Comparison of ENCODE assay signal across 8 cellular contexts in the genomic region with DNA sequence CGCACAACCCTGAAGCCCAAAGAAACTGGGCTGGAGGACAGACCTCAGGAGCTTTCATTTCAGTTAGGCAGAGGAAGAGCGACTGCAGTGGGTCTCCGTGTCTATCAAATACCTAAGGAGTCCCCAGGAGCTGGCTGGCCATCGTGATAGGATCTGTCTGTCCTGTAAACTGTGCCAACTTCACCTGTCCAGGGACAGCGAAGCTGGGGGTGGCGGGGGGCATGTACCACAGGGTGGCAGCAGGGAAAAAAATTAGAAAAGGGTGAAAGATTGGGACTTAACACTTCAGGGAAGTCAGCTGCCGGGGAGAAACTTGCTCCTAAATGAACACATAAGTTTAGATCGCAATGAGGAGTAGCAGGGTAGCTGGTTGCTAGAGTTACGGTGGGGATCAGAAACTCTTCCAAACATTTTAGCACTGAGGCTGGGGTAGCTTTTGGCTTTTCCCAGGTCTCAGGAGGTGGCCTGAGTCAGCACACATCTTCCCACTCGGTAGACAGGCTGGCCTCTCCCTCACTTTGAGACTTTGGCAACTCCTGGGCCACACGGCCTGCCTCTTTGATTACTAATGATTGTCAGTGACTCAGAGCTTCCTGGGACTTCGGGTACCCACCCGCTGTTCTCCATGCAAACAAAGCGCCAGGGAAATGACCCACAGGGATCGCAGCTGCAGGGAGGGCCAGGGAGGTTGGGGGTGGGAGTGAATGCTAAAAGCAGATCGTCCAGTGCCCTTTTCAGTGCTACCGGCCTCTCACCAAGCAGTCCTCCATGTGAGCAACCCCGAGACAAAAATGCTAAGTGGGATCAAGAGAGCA. TPM values are rescaled to one million over a fixed set of nuclear protein-coding genes. Genes with fewer than 3 reads are reported as not detected.
A peak's percentile ranks its signal among the peaks of the same experiment; 100 is the strongest.
DNase-seq lines count a peak whose midpoint lies in the region; ATAC-seq, FAIRE-seq and TF ChIP-seq lines count a peak whose summit lies in the region.

No MANE protein-coding gene starts in this region.

- ATAC-seq in activated T-cell treated with anti-CD3 and anti-CD28 coated beads, Interleukin-2, amount 50 U/mL, for 72 hours (replicated peaks in 1 of 2), result peak in 1 of 2 donors; percentile 13

- peaks cover 41% of the 10 kb centered on the region for H3F3A ChIP-seq in neural progenitor cell (ENCODE audit: low read depth)

- H3K4me1 Mint-ChIP-seq in activated T-cell treated with anti-CD3 and anti-CD28 coated beads, Interleukin-2, amount 50 U/mL, for 72 hours (ENCODE audit: low read depth), result peaks cover 60% of the 10 kb centered on the region
- H3K4me1 Mint-ChIP-seq in neural progenitor cell, result peaks cover 53% of the 10 kb centered on the region

- H4K20me1 ChIP-seq in neural progenitor cell (ENCODE audit: low read depth), result peaks cover 11% of the 10 kb centered on the region

- H3K27ac ChIP-seq in neural progenitor cell (peak overlapping the region; percentile 80), uterus (peak overlapping the region; percentile 83 to 95)

- H3K27ac Mint-ChIP-seq in activated T-cell treated with anti-CD3 and anti-CD28 coated beads, Interleukin-2, amount 50 U/mL, for 72 hours, result peak overlapping the region; percentile 80
- peak overlapping the region; percentile 98 for H3K27ac Mint-ChIP-seq in neural progenitor cell

- no peak for FAIRE-seq in GM19239 (lab: Jason Lieb, UNC)

- peak overlapping the region; percentile 81 for H3K4me2 ChIP-seq in neural progenitor cell

- peak overlapping the region; percentile 86 to 97 for H3K4me3 Mint-ChIP-seq in activated T-cell treated with anti-CD3 and anti-CD28 coated beads, Interleukin-2, amount 50 U/mL, for 72 hours
- peak overlapping the region; percentile 96 for H3K4me3 Mint-ChIP-seq in neural progenitor cell

- H3K27me3 ChIP-seq in neural progenitor cell (no peaks in the 10 kb centered on the region), uterus (no peaks in the 10 kb centered on the region)

- no peak overlapping the region for H2AFZ ChIP-seq in neural progenitor cell (replicated peaks)

- DNase-seq in ELR (ENCODE audit: low read depth) (peak; percentile 99), NB4 (ENCODE audit: low read depth) (peak; percentile 74), foreskin fibroblast (peak; percentile 95 to 98), neural progenitor cell (ENCODE audit: low spot score) (peak; percentile 76), uterus (peak; percentile 68 to 72), GM19239 (ENCODE audit: insufficient read length, low spot score) (no peak), DMS114 treated with DMSO at 0.1 percent for 48 hours (lab: John Stamatoyannopoulos, UW; ENCODE audit: unreplicated experiment) (no peak)
- peak; percentile 44 to 45 for DNase-seq in activated T-cell treated with anti-CD3 and anti-CD28 coated beads, Interleukin-2, amount 50 U/mL, for 72 hours

- no peak for TF ChIP-seq POLR2A in NB4 (IDR thresholded peaks at IDR 0.05; ENCODE audit: extremely low read depth, insufficient read length)
- TF ChIP-seq POLR2A in uterus (IDR thresholded peaks at IDR 0.05), result peak in 1 of 2 donors; percentile 7

- no peaks in the 10 kb centered on the region for H3K9me3 ChIP-seq in neural progenitor cell (ENCODE audit: low read depth)
- no peaks in the 10 kb centered on the region for H3K9me3 ChIP-seq in uterus

- H3K4me3 ChIP-seq in NB4 (ENCODE audit: low read depth, low read length) (peak overlapping the region; percentile 69), foreskin fibroblast (ENCODE audit: low read depth in 1 of 2, low read length in 2 of 2) (peak overlapping the region; percentile 53 to 68), neural progenitor cell (peak overlapping the region; percentile 55), uterus (peak overlapping the region; percentile 64 to 65)

- no peaks in the 10 kb centered on the region for H3K9me3 Mint-ChIP-seq in activated T-cell treated with anti-CD3 and anti-CD28 coated beads, Interleukin-2, amount 50 U/mL, for 72 hours
- no peaks in the 10 kb centered on the region for H3K9me3 Mint-ChIP-seq in neural progenitor cell

- intact Hi-C loops in uterus (cut with DNase I; ENCODE audit: low total_unique reads), result no loop called here

- H3K79me2 ChIP-seq in neural progenitor cell (ENCODE audit: low read depth), result no peaks in the 10 kb centered on the region

- peak overlapping the region; percentile 20 for H3K9ac ChIP-seq in neural progenitor cell

- peaks cover 3 to 18% of the 10 kb centered on the region in 2 donors for H3K36me3 Mint-ChIP-seq in activated T-cell treated with anti-CD3 and anti-CD28 coated beads, Interleukin-2, amount 50 U/mL, for 72 hours (ENCODE audit: insufficient read depth in 2 of 2)
- H3K36me3 Mint-ChIP-seq in neural progenitor cell, result peaks cover 14% of the 10 kb centered on the region

- H3K4me1 ChIP-seq in neural progenitor cell, result peaks cover 10% of the 10 kb centered on the region
- peaks cover 0 to 21% of the 10 kb centered on the region in 2 donors for H3K4me1 ChIP-seq in uterus

- no peak for TF ChIP-seq CTCF in NB4 (IDR thresholded peaks at IDR 0.05; ENCODE audit: low read depth, low read length)
- TF ChIP-seq CTCF in foreskin fibroblast (IDR thresholded peaks at IDR 0.05; ENCODE audit: low read depth, low read length), result no peak
- no peak for TF ChIP-seq CTCF in neural progenitor cell (IDR thresholded peaks at IDR 0.05)
- no peak for TF ChIP-seq CTCF in uterus (IDR thresholded peaks at IDR 0.05)

- H3K36me3 ChIP-seq in neural progenitor cell (no peaks in the 10 kb centered on the region), uterus (no peaks in the 10 kb centered on the region)

- H3K27me3 Mint-ChIP-seq in activated T-cell treated with anti-CD3 and anti-CD28 coated beads, Interleukin-2, amount 50 U/mL, for 72 hours (ENCODE audit: low read depth), result no peaks in the 10 kb centered on the region
- peaks cover 5% of the 10 kb centered on the region for H3K27me3 Mint-ChIP-seq in neural progenitor cell (ENCODE audit: insufficient read depth, low read depth)

RNA-seq across cellular contexts. Expression of a gene that starts 2.9 kb away (rescaled TPM):
- total RNA-seq in activated T-cell treated with anti-CD3 and anti-CD28 coated beads, Interleukin-2, amount 50 U/mL, for 72 hours, result 10 to 100 TPM; 50.6 to 61.1 TPM
- total RNA-seq in neural progenitor cell (ENCODE audit: low replicate concordance), result 29.9 and 67.9 TPM in 2 replicates
- 1 to 10 TPM in 3 of 4 donors, not detected in 1; 1.2 to 5.5 (median 3.2) TPM for total RNA-seq in uterus

RNA-seq across cellular contexts. Expression of a gene that starts 25.9 kb away (rescaled TPM):
- total RNA-seq in activated T-cell treated with anti-CD3 and anti-CD28 coated beads, Interleukin-2, amount 50 U/mL, for 72 hours, result 10 to 100 TPM; 15.3 to 19.0 TPM
- total RNA-seq in neural progenitor cell (ENCODE audit: low replicate concordance) (4.9 and 5.7 TPM in 2 replicates), uterus (10 to 100 TPM in 2 of 4 donors, 1 to 10 TPM in 1, not detected in 1; 7.8 to 45.9 (median 23.1) TPM)

RNA-seq across cellular contexts. Expression of a gene that starts 35.5 kb away (rescaled TPM):
- total RNA-seq in activated T-cell treated with anti-CD3 and anti-CD28 coated beads, Interleukin-2, amount 50 U/mL, for 72 hours, result 10 to 100 TPM in 1 of 2 donors, 1 to 10 TPM in 1; 8.4 to 12.4 TPM
- total RNA-seq in neural progenitor cell (ENCODE audit: low replicate concordance) (11.9 and 38.5 TPM in 2 replicates), uterus (10 to 100 TPM in 3 of 4 donors, 1 to 10 TPM in 1; 8.2 to 25.9 (median 18.9) TPM)

RNA-seq across cellular contexts. Expression of a gene that starts 49.1 kb away (rescaled TPM):
- not detected for total RNA-seq in activated T-cell treated with anti-CD3 and anti-CD28 coated beads, Interleukin-2, amount 50 U/mL, for 72 hours
- total RNA-seq in neural progenitor cell (ENCODE audit: low replicate concordance), result not detected in 2 replicates
- total RNA-seq in uterus, result not detected

Comparison
In these comparisons a context has a peak if more than half of its experiments do, and no peak if none do; other contexts are left out.
1. DNase-seq: peak in ELR (single experiment), NB4 (single experiment), activated T-cell treated with anti-CD3 and anti-CD28 coated beads, Interleukin-2, amount 50 U/mL, for 72 hours (2 of 2), foreskin fibroblast (2 of 2), neural progenitor cell (single experiment) and uterus (2 of 2); none in GM19239 (single experiment) and DMS114 treated with DMSO at 0.1 percent for 48 hours (single experiment).
2. Peak in every context shown above with its lines, with median percentiles within 50 percentile points of each other: H3K4me3 ChIP-seq.